In the genomic region with DNA sequence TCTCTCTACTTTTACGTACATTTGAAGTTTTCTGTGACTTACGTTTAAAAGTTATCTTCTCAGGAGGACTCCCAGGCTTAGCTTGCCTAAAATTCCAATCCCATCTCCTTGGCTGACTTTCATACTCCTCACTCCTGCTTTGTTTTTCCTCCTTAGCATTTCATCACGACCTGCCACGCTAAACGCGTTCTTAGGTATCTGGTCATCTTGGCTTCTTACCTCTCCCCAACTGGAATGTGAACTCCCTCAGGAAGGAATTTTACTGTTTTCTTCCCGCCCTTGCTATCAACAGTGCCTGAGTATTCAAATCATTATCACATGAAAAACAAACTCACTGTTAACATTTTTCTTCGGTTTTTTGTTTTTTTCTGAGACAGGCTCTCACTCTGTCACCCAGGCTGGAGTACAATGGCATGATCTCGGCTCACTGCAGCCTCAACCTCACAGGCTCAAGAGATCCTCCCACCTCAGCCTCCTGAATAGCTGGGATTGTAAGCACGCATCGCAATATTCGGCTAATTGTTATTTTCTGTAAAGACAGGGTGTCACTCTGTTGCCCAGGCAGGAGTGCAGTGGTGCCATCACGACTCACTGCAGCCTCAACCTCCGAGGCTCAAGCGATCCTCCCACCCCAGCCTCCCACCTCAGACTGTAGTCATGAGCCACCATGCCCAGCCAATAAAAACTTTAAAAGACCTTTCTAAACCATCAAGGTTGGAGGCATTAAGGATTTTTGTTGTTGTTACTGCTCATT, we compare ENCODE assay signal across 18 cellular contexts. TPM values are rescaled to one million over a fixed set of nuclear protein-coding genes. Genes with fewer than 3 reads are reported as not detected.
DNase-seq lines count a peak whose midpoint lies in the region; ATAC-seq and TF ChIP-seq lines count a peak whose summit lies in the region.
"Had no signal": no experiment of that assay in that cellular context is flagged by ENCODE, and none has a peak within 500 bp of the region (broad histone marks: within the 10 kb centered on the region; RNA-seq: fewer than 3 reads in every experiment).

No MANE protein-coding gene starts in this region.

- no peak overlapping the region for H3K4me3 Mint-ChIP-seq in nephron
- H3K4me3 Mint-ChIP-seq: stimulated activated naive CD8-positive, alpha-beta T cell treated with anti-CD3 and anti-CD28 coated beads, Interleukin-15, Interleukin-2, amounts not matched to agents 100 ng/mL and 50 ng/mL, for 24 hours; T-helper 1 cell treated with Interleukin-12 subunit alpha and Interleukin-12 subunit beta and Interleukin-4 antibody, amounts not matched to agents 30 μg/mL and 1 μg/mL, for 36 hours had no signal

- H3K9me3 Mint-ChIP-seq in nephron = no peaks in the 10 kb centered on the region
- H3K9me3 Mint-ChIP-seq: stimulated activated naive CD8-positive, alpha-beta T cell treated with anti-CD3 and anti-CD28 coated beads, Interleukin-15, Interleukin-2, amounts not matched to agents 100 ng/mL and 50 ng/mL, for 24 hours; T-helper 1 cell treated with Interleukin-12 subunit alpha and Interleukin-12 subunit beta and Interleukin-4 antibody, amounts not matched to agents 30 μg/mL and 1 μg/mL, for 36 hours had no signal

- peaks cover 12% of the 10 kb centered on the region for H3K27me3 Mint-ChIP-seq in nephron (ENCODE audit: low read depth)
- H3K27me3 Mint-ChIP-seq: stimulated activated naive CD8-positive, alpha-beta T cell treated with anti-CD3 and anti-CD28 coated beads, Interleukin-15, Interleukin-2, amounts not matched to agents 100 ng/mL and 50 ng/mL, for 24 hours had no signal

- no peaks in the 10 kb centered on the region for H3K9me3 ChIP-seq in RWPE2 (ENCODE audit: severe bottlenecking)
- H3K9me3 ChIP-seq: colonic mucosa had no signal

- peak; percentile 18; the same call in 2 of the 3 replicates for ATAC-seq in RWPE2 (ENCODE audit: low read depth)
- ATAC-seq in GM18861 (IDR thresholded peaks at IDR 0.05; ENCODE audit: unreplicated experiment) = no peak
- ATAC-seq: esophagus mucosa, HCT116 had no signal

- CTCF ChIA-PET in BJ (lab: Yijun Ruan, JAX) = no interaction called here

- H3K27ac Mint-ChIP-seq in nephron = peak overlapping the region; percentile 3 to 70 (median 46)

- no peak for TF ChIP-seq POLR2A in lower leg skin (IDR thresholded peaks at IDR 0.05)

- peak overlapping the region; percentile 95 for H3K27ac ChIP-seq in RWPE2 (ENCODE audit: poor library complexity, severe bottlenecking)
- H3K27ac ChIP-seq: colonic mucosa had no signal

- H3K4me3 ChIP-seq in BJ (ENCODE audit: low read depth, low read length) (no peak overlapping the region), RWPE2 (ENCODE audit: severe bottlenecking) (no peak overlapping the region), lower leg skin (ENCODE audit: low read depth, poor library complexity, severe bottlenecking) (no peak overlapping the region)
- H3K4me3 ChIP-seq: colonic mucosa had no signal

- POLR2A ChIA-PET in BJ (lab: Charles Lee) = no interaction called here

- H3K36me3 Mint-ChIP-seq in nephron (ENCODE audit: low read depth) = no peaks in the 10 kb centered on the region

- peaks cover 50% of the 10 kb centered on the region for H3K4me1 ChIP-seq in RWPE2 (ENCODE audit: insufficient read depth, poor library complexity, severe bottlenecking)
- H3K4me1 ChIP-seq: colonic mucosa had no signal

- DNase-seq in BJ (ENCODE audit: low read depth) (peak; percentile 4), RWPE2 (ENCODE audit: low spot score) (no peak), fibroblast of peridontal ligament (ENCODE audit: extremely low read depth) (peak; percentile 11), SHP77 (lab: John Stamatoyannopoulos, UW) (no peak), lower leg skin (ENCODE audit: low spot score in 2 of 2) (no peak), RPMI8226 (no peak)
- DNase-seq: activated CD4-positive, alpha-beta T cell treated with anti-CD3 and anti-CD28 coated beads for 4 hours; activated T-cell treated with anti-CD3 and anti-CD28 coated beads for 4 hours; colonic mucosa; KG1; NCI-H1417 treated with DMSO at 0.1 percent for 48 hours; NCI-H526 treated with DMSO at 0.1 percent for 48 hours had no signal

- TF ChIP-seq CTCF in BJ (IDR thresholded peaks at IDR 0.05; ENCODE audit: insufficient read depth, low read depth, low read length) (no peak), RWPE2 (IDR thresholded peaks at IDR 0.05; ENCODE audit: poor library complexity, severe bottlenecking) (no peak), nephron (IDR thresholded peaks at IDR 0.05; ENCODE audit: unreplicated experiment in 3 of 3) (no peak), lower leg skin (IDR thresholded peaks at IDR 0.05) (no peak)

- peaks cover 1% of the 10 kb centered on the region; the same call in 1 of the 2 replicates for H3K27me3 ChIP-seq in BJ (ENCODE audit: control insufficient read depth, insufficient read depth, low read length)
- no peaks in the 10 kb centered on the region for H3K27me3 ChIP-seq in RWPE2 (ENCODE audit: insufficient read depth, poor library complexity, severe bottlenecking)
- H3K27me3 ChIP-seq: colonic mucosa had no signal

- peaks cover 21% of the 10 kb centered on the region for H3K4me1 Mint-ChIP-seq in nephron

- intact Hi-C loops in lower leg skin (cut with DNase I; ENCODE audit: low total_unique reads) = no loop called here

- H3K36me3 ChIP-seq in BJ (ENCODE audit: control insufficient read depth, insufficient read depth, low read length) = no peaks in the 10 kb centered on the region
- H3K36me3 ChIP-seq in RWPE2 (ENCODE audit: low read depth) = no peaks in the 10 kb centered on the region
- H3K36me3 ChIP-seq: colonic mucosa had no signal

- 58 to 71% methylated on average over 15 of the region's 15 CpGs for WGBS in lower leg skin, 2 donors

RNA-seq across cellular contexts. Expression of a gene that starts 57.2 kb away (rescaled TPM):
- polyA plus RNA-seq in BJ (2011; rRNA removed) = 60.7 and 131 TPM in 2 replicates
- 94.7 and 123 TPM in 2 replicates for polyA minus RNA-seq in BJ (2011; rRNA and poly(A)+ RNA removed)
- 10 to 100 TPM; 48.3 to 73.5 (median 59.6) TPM for total RNA-seq in lower leg skin

Comparison
In these comparisons a context has a peak if more than half of its experiments do, and no peak if none do; other contexts are left out.
1. DNase-seq: peak in BJ (single experiment) and fibroblast of peridontal ligament (single experiment); none in RWPE2 (single experiment), SHP77 (0 of 2), lower leg skin (0 of 2) and RPMI8226 (single experiment).